9 cellular contexts compared by ENCODE assay signal in the genomic region with DNA sequence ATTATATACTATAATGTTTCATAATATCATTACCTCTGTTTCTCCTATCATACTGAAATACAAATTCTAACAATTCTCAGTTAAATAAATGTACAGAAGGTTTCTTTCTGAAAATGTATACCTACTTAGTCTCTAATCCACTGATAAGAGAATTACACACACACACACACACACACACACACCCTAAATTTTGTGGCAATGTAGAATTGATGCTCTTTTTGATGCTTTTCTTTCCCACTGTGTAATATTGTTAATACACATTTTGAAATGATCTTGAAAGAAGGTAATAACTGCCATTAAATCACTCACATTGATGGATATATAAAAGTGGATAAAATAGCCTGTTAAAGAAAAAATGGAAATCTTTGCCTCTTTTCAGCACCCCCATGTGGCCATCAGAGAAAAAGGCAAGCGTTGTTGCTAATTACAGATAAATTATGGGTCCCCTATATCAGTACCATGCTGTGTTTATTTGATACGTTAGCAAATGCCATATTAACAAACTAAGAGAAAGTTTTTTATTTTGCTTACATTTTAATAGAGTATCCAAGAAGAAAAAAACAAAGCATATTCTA.
DNase-seq lines count a peak whose midpoint lies in the region; ATAC-seq and TF ChIP-seq lines count a peak whose summit lies in the region.
"Had no signal": no experiment of that assay in that cellular context is flagged by ENCODE, and none has a peak within 500 bp of the region (broad histone marks: within the 10 kb centered on the region; RNA-seq: fewer than 3 reads in every experiment).

No MANE protein-coding gene starts in this region.

- no peaks in the 10 kb centered on the region for H4K20me1 ChIP-seq in KMS-11 (ENCODE audit: insufficient read depth)
- H4K20me1 ChIP-seq in neural cell (ENCODE audit: insufficient read depth) = no peaks in the 10 kb centered on the region

- H3K4me3 ChIP-seq in KMS-11 (IDR thresholded peaks at IDR 0.05; ENCODE audit: insufficient read depth, low read depth, low read length) (no peak overlapping the region), astrocyte of the cerebellum (ENCODE audit: low read depth, low read length) (no peak overlapping the region), neural cell (ENCODE audit: low read length) (no peak overlapping the region), MG63 (no peak overlapping the region)
- H3K4me3 ChIP-seq: mucosa of descending colon had no signal

- no peak overlapping the region for H3K4me2 ChIP-seq in KMS-11
- no peak overlapping the region for H3K4me2 ChIP-seq in neural cell (ENCODE audit: low read length)

- H2AFZ ChIP-seq in KMS-11 (ENCODE audit: low read depth) (no peak overlapping the region), neural cell (ENCODE audit: low read depth, low read length) (no peak overlapping the region)

- H3K27ac ChIP-seq in KMS-11 (no peak overlapping the region), neural cell (ENCODE audit: low read length) (no peak overlapping the region)

- DNase-seq in GM10266 (ENCODE audit: extremely low spot score) = peak; percentile 13
- DNase-seq in astrocyte of the cerebellum (ENCODE audit: low read depth) = no peak
- DNase-seq in MG63 = no peak
- no peak for DNase-seq in MV-4-11 (lab: John Stamatoyannopoulos, UW)
- DNase-seq: activated T-cell treated with anti-CD3 and anti-CD28 coated beads, Interleukin-2, amount 50 U/mL, for 48 hours; mucosa of descending colon had no signal

- TF ChIP-seq EP300 in neural cell (conservative IDR thresholded peaks at IDR 0.05; ENCODE audit: poor library complexity, severe bottlenecking) = no peak

- H3K9me3 ChIP-seq in neural cell (ENCODE audit: low read length) (no peaks in the 10 kb centered on the region), MG63 (no peaks in the 10 kb centered on the region)
- H3K9me3 ChIP-seq: mucosa of descending colon had no signal

- in situ Hi-C loops in astrocyte of the cerebellum (cut with HindIII; ENCODE audit: low sequenced_read_pairs) = no loop called here

- H3K27me3 ChIP-seq in KMS-11 (ENCODE audit: insufficient read depth, low read depth) (no peaks in the 10 kb centered on the region), neural cell (ENCODE audit: insufficient read depth, low read depth, low read length) (no peaks in the 10 kb centered on the region), MG63 (no peaks in the 10 kb centered on the region)

- no peaks in the 10 kb centered on the region for H3F3A ChIP-seq in neural cell (ENCODE audit: insufficient read depth, low read length, poor library complexity, severe bottlenecking)

- H3K79me2 ChIP-seq in KMS-11 (ENCODE audit: insufficient read depth, low read depth) = no peaks in the 10 kb centered on the region
- no peaks in the 10 kb centered on the region for H3K79me2 ChIP-seq in neural cell (replicated peaks; ENCODE audit: insufficient read depth, low read length)

- peak; percentile 32 for TF ChIP-seq RAD21 in neural cell (conservative IDR thresholded peaks at IDR 0.05)

- ATAC-seq in GM19395 (IDR thresholded peaks at IDR 0.05; ENCODE audit: unreplicated experiment) = no peak
- ATAC-seq: mucosa of descending colon had no signal

- H3K9me2 ChIP-seq in neural cell (ENCODE audit: insufficient read depth, low read length) = no peaks in the 10 kb centered on the region

- TF ChIP-seq CTCF in GM10266 (IDR thresholded peaks at IDR 0.05; ENCODE audit: control insufficient read depth, insufficient read depth, low read depth, missing control alignments) = peak; percentile 33
- TF ChIP-seq CTCF in KMS-11 (conservative IDR thresholded peaks at IDR 0.05; ENCODE audit: low read depth, low read length) = peak; percentile 66
- TF ChIP-seq CTCF in astrocyte of the cerebellum (IDR thresholded peaks at IDR 0.05; ENCODE audit: low read depth, low read length, missing control alignments) = peak; percentile 62
- peak; percentile 52 for TF ChIP-seq CTCF in neural cell (IDR thresholded peaks at IDR 0.05; ENCODE audit: poor library complexity, severe bottlenecking)

- H3K36me3 ChIP-seq in KMS-11 (ENCODE audit: insufficient read depth) (no peaks in the 10 kb centered on the region), neural cell (ENCODE audit: insufficient read depth, low read length) (no peaks in the 10 kb centered on the region), MG63 (no peaks in the 10 kb centered on the region)

- H3K4me1 ChIP-seq in KMS-11 (ENCODE audit: low read depth, poor library complexity, severe bottlenecking) = no peaks in the 10 kb centered on the region

- H3K9ac ChIP-seq in KMS-11 (no peak overlapping the region), neural cell (ENCODE audit: low read length) (no peak overlapping the region)

TF ChIP-seq in neural cell, 6 proteins besides CTCF, POLR2A, EP300 and RAD21:
- TF ChIP-seq TAF1 (IDR thresholded peaks at IDR 0.05; ENCODE audit: low read depth) (no peak), REST (IDR thresholded peaks at IDR 0.05; ENCODE audit: borderline replicate concordance) (no peak), SMC3 (conservative IDR thresholded peaks at IDR 0.05; ENCODE audit: poor library complexity) (peak; percentile 50)
